1 cellular context compared by ENCODE assay signal in the genomic region with DNA sequence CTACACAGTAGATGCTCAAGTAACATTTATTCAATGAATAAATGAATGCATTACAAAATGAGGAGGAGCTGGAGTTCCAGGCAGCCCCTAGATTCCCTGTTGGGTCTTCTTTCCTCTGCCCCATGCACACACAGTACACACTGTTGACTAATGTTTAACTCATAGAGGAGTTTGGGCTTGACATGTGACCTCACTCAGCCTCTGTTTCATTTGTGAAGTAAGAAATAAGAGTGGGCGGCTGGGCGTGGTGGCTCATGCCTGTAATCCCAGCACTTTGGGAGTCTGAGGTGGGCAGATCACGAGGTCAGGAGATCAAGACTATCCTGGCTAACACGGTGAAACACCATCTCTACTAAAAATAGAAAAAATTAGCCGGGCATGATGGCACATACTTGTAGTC.
TF ChIP-seq lines count a peak whose summit lies in the region.
"Not testable (repeated sequence)": the region's sequence is repeated elsewhere in the genome, so short reads cannot be mapped to it uniquely, and the experiment has no call there.

No MANE protein-coding gene starts in this region.

TF ChIP-seq in HepG2, 621 proteins besides CTCF, POLR2A, EP300 and RAD21 (continued from another document):
- TF ChIP-seq, protein P1, sequence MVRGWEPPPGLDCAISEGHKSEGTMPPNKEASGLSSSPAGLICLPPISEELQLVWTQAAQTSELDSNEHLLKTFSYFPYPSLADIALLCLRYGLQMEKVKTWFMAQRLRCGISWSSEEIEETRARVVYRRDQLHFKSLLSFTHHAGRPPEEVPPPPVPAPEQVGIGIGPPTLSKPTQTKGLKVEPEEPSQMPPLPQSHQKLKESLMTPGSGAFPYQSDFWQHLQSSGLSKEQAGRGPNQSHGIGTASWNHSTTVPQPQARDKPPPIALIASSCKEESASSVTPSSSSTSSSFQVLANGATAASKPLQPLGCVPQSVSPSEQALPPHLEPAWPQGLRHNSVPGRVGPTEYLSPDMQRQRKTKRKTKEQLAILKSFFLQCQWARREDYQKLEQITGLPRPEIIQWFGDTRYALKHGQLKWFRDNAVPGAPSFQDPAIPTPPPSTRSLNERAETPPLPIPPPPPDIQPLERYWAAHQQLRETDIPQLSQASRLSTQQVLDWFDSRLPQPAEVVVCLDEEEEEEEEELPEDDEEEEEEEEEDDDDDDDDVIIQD (CRISPR knock-in tag; IDR thresholded peaks at IDR 0.05; ENCODE audit: low read depth), result peak; percentile 33; the same call in 1 of the 2 replicates
- TF ChIP-seq CEBPG (CRISPR knock-in tag; IDR thresholded peaks at IDR 0.05) (peak; percentile 58), REPIN1 (CRISPR knock-in tag; IDR thresholded peaks at IDR 0.05; ENCODE audit: borderline replicate concordance, low read depth) (0 out of 2 replicates have a peak, but pooled peaks have one; percentile 20), ARNTL (CRISPR knock-in tag; IDR thresholded peaks at IDR 0.05) (peak; percentile 85), CEBPB (IDR thresholded peaks at IDR 0.05; ENCODE audit: borderline replicate concordance, low read depth, low read length) (peak; percentile 16; the same call in 1 of the 2 replicates), CREB1 (CRISPR knock-in tag; IDR thresholded peaks at IDR 0.05) (peak; percentile 60), ZNF24 (IDR thresholded peaks at IDR 0.05) (peak; percentile 84; the same call in 1 of the 2 replicates), ZNF574 (CRISPR knock-in tag; IDR thresholded peaks at IDR 0.05) (0 out of 2 replicates have a peak, but pooled peaks have one; percentile 9), FOSL2 (CRISPR knock-in tag; IDR thresholded peaks at IDR 0.05) (peak; percentile 44), HNF1B (CRISPR knock-in tag; IDR thresholded peaks at IDR 0.05) (peak; percentile 95), ZBTB7B (CRISPR knock-in tag; IDR thresholded peaks at IDR 0.05) (peak; percentile 9), FOXK1 (CRISPR knock-in tag; IDR thresholded peaks at IDR 0.05; ENCODE audit: borderline replicate concordance, low read depth) (0 out of 2 replicates have a peak, but pooled peaks have one; percentile 14), HNF1A (IDR thresholded peaks at IDR 0.05; ENCODE audit: low read depth) (peak; percentile 87), HNF1A (CRISPR knock-in tag; IDR thresholded peaks at IDR 0.05; ENCODE audit: borderline replicate concordance) (peak; percentile 92), HNF4A (CRISPR knock-in tag; IDR thresholded peaks at IDR 0.05) (0 out of 2 replicates have a peak, but pooled peaks have one; percentile 27), SOX5 (CRISPR knock-in tag; IDR thresholded peaks at IDR 0.05; ENCODE audit: borderline replicate concordance) (peak; percentile 51; the same call in 1 of the 2 replicates), CREM (IDR thresholded peaks at IDR 0.05) (0 out of 2 replicates have a peak, but pooled peaks have one; percentile 15), MLX (CRISPR knock-in tag; IDR thresholded peaks at IDR 0.05) (peak; percentile 40; the same call in 1 of the 2 replicates), TOPORS (CRISPR knock-in tag; IDR thresholded peaks at IDR 0.05) (0 out of 2 replicates have a peak, but pooled peaks have one; percentile 4), ELF3 (CRISPR knock-in tag; IDR thresholded peaks at IDR 0.05) (0 out of 2 replicates have a peak, but pooled peaks have one; percentile 35), FOXA1 (CRISPR knock-in tag; IDR thresholded peaks at IDR 0.05) (peak; percentile 60; the same call in 1 of the 2 replicates), TFE3 (CRISPR knock-in tag; IDR thresholded peaks at IDR 0.05) (peak; percentile 90), SP5 (CRISPR knock-in tag; IDR thresholded peaks at IDR 0.05; ENCODE audit: borderline replicate concordance, low read depth) (peak; percentile 73; the same call in 1 of the 2 replicates), NR2F6 (IDR thresholded peaks at IDR 0.05) (peak; percentile 38; the same call in 1 of the 2 replicates), NR2F6 (CRISPR knock-in tag; IDR thresholded peaks at IDR 0.05) (peak; percentile 56; the same call in 1 of the 2 replicates), KLF16 (CRISPR knock-in tag; IDR thresholded peaks at IDR 0.05) (peak in 1 of 2 experiments; percentile 22; a peak in 1 of 4 replicates), ZNF770 (CRISPR knock-in tag; IDR thresholded peaks at IDR 0.05) (0 out of 2 replicates have a peak, but pooled peaks have one; percentile 26)
- TF ChIP-seq CREB1 (IDR thresholded peaks at IDR 0.05); CREM (CRISPR knock-in tag; IDR thresholded peaks at IDR 0.05); FOXA1 (IDR thresholded peaks at IDR 0.05): not testable (repeated sequence)
TF ChIP-seq in HepG2: peak in this region for 57; not testable (repeated sequence) for 564.
